ENCODE assay signal across 9 cellular contexts in genomic region chr1:76075188-76075489, GRCh38. TPM values are rescaled to one million over a fixed set of nuclear protein-coding genes. Genes with fewer than 3 reads are reported as not detected.
A peak's percentile ranks its signal among the peaks of the same experiment; 100 is the strongest.
DNase-seq lines count a peak whose midpoint lies in the region; ATAC-seq and TF ChIP-seq lines count a peak whose summit lies in the region.
"Had no signal": no experiment of that assay in that cellular context is flagged by ENCODE, and none has a peak within 500 bp of the region (broad histone marks: within the 10 kb centered on the region; RNA-seq: fewer than 3 reads in every experiment).

No MANE protein-coding gene starts in this region.

- H3K4me1 Mint-ChIP-seq in natural killer cell treated with Interleukin-12 subunit alpha and Interleukin-12 subunit beta and Interleukin-15 and Interleukin-18, amount 100 ng/mL, for 72 hours (ENCODE audit: low read depth in 2 of 2): peaks cover 10 to 14% of the 10 kb centered on the region in 2 donors

- H3K36me3 Mint-ChIP-seq in natural killer cell treated with Interleukin-12 subunit alpha and Interleukin-12 subunit beta and Interleukin-15 and Interleukin-18, amount 100 ng/mL, for 72 hours: no peaks in the 10 kb centered on the region

- no peak for DNase-seq in natural killer cell treated with Interleukin-12 subunit alpha and Interleukin-12 subunit beta and Interleukin-15 and Interleukin-18, amount 100 ng/mL, for 72 hours (ENCODE audit: low spot score)
- DNase-seq in NCI-H2196 (lab: John Stamatoyannopoulos, UW; ENCODE audit: unreplicated experiment): no peak
- no peak for DNase-seq in medulla oblongata (ENCODE audit: extremely low spot score)
- DNase-seq in dedifferentiated amniotic fluid mesenchymal stem cell (ENCODE audit: extremely low spot score): no peak
- no peak for DNase-seq in activated CD8-positive, alpha-beta memory T cell treated with anti-CD3 and anti-CD28 coated beads for 24 hours

- H3K4me1 ChIP-seq in ACC112 (ENCODE audit: control insufficient read depth, insufficient read depth, low read length, unreplicated experiment) (peaks cover 16% of the 10 kb centered on the region), KMS-11 (ENCODE audit: low read depth, poor library complexity, severe bottlenecking) (no peaks in the 10 kb centered on the region), duodenal mucosa (ENCODE audit: control insufficient read depth in 1 of 2, insufficient read depth in 2 of 2, low read length in 2 of 2) (peaks cover 0 to 17% of the 10 kb centered on the region in 2 donors)

- H3K27ac Mint-ChIP-seq in natural killer cell treated with Interleukin-12 subunit alpha and Interleukin-12 subunit beta and Interleukin-15 and Interleukin-18, amount 100 ng/mL, for 72 hours: no peak overlapping the region

- H3K27me3 Mint-ChIP-seq in natural killer cell treated with Interleukin-12 subunit alpha and Interleukin-12 subunit beta and Interleukin-15 and Interleukin-18, amount 100 ng/mL, for 72 hours: peaks cover 4 to 47% of the 10 kb centered on the region in 2 donors

- no peaks in the 10 kb centered on the region for H4K20me1 ChIP-seq in KMS-11 (ENCODE audit: insufficient read depth)

- H3K4me3 Mint-ChIP-seq in natural killer cell treated with Interleukin-12 subunit alpha and Interleukin-12 subunit beta and Interleukin-15 and Interleukin-18, amount 100 ng/mL, for 72 hours: peak overlapping the region; percentile 90

- ATAC-seq in natural killer cell treated with Interleukin-12 subunit alpha and Interleukin-12 subunit beta and Interleukin-15 and Interleukin-18, amount 100 ng/mL, for 72 hours: no peak

- H3K9ac ChIP-seq in KMS-11 (no peak overlapping the region), duodenal mucosa (ENCODE audit: low read depth in 1 of 2, low read length in 2 of 2) (peak overlapping the region; percentile 15 to 61)

- H3K36me3 ChIP-seq in ACC112 (ENCODE audit: insufficient read depth, low read length) (no peaks in the 10 kb centered on the region), KMS-11 (ENCODE audit: insufficient read depth) (no peaks in the 10 kb centered on the region), duodenal mucosa (ENCODE audit: control insufficient read depth in 1 of 2, insufficient read depth in 2 of 2, low read length in 2 of 2) (no peaks in the 10 kb centered on the region)

- H3K27me3 ChIP-seq in ACC112 (ENCODE audit: insufficient read depth, low read length): peaks cover 10% of the 10 kb centered on the region; the same call in 1 of the 2 replicates
- H3K27me3 ChIP-seq in KMS-11 (ENCODE audit: insufficient read depth, low read depth): no peaks in the 10 kb centered on the region
- no peaks in the 10 kb centered on the region for H3K27me3 ChIP-seq in duodenal mucosa (ENCODE audit: control insufficient read depth in 1 of 2, insufficient read depth in 2 of 2, low read length in 2 of 2)

- H3K9me3 ChIP-seq in duodenal mucosa (ENCODE audit: control insufficient read depth in 1 of 2, low read length in 2 of 2): no peaks in the 10 kb centered on the region

- H3K4me2 ChIP-seq in KMS-11: peak overlapping the region; percentile 79

- peak overlapping the region; percentile 95 for H2AFZ ChIP-seq in ACC112 (ENCODE audit: low read length, unreplicated experiment)
- H2AFZ ChIP-seq in KMS-11 (ENCODE audit: low read depth): peak overlapping the region; percentile 85

- TF ChIP-seq CTCF in KMS-11 (conservative IDR thresholded peaks at IDR 0.05; ENCODE audit: low read depth, low read length): no peak

- H3K27ac ChIP-seq in ACC112 (ENCODE audit: low read depth, low read length): no peak overlapping the region
- no peak overlapping the region for H3K27ac ChIP-seq in KMS-11
- peak overlapping the region; percentile 47 for H3K27ac ChIP-seq in duodenal mucosa (ENCODE audit: low read depth, low read length)
- H3K27ac ChIP-seq: HL-60 had no signal

- H3K79me2 ChIP-seq in ACC112 (ENCODE audit: control insufficient read depth, insufficient read depth, low read length, unreplicated experiment): no peaks in the 10 kb centered on the region
- no peaks in the 10 kb centered on the region for H3K79me2 ChIP-seq in KMS-11 (ENCODE audit: insufficient read depth, low read depth)

- H3K9me3 Mint-ChIP-seq in natural killer cell treated with Interleukin-12 subunit alpha and Interleukin-12 subunit beta and Interleukin-15 and Interleukin-18, amount 100 ng/mL, for 72 hours: no peaks in the 10 kb centered on the region

- H3K4me3 ChIP-seq in ACC112 (ENCODE audit: low read depth, low read length): peak overlapping the region; percentile 84
- peak overlapping the region; percentile 20 for H3K4me3 ChIP-seq in KMS-11 (IDR thresholded peaks at IDR 0.05; ENCODE audit: insufficient read depth, low read depth, low read length)
- peak overlapping the region; percentile 73 to 83 for H3K4me3 ChIP-seq in duodenal mucosa (ENCODE audit: low read depth in 1 of 2, low read length in 2 of 2)

RNA-seq across cellular contexts. Expression of gene ST6GALNAC3, which starts 0.6 kb away (rescaled TPM):
- total RNA-seq in natural killer cell treated with Interleukin-12 subunit alpha and Interleukin-12 subunit beta and Interleukin-15 and Interleukin-18, amount 100 ng/mL, for 72 hours: under 1 TPM in 1 of 2 donors, not detected in 1; 0.28 TPM

Comparison
In these comparisons a context has a peak if more than half of its experiments do, and no peak if none do; other contexts are left out.
1. H3K4me3 ChIP-seq: peak in every context shown above with its lines; median percentile 84 in ACC112; 78 in duodenal mucosa; 20 in KMS-11.